In the genomic region with DNA sequence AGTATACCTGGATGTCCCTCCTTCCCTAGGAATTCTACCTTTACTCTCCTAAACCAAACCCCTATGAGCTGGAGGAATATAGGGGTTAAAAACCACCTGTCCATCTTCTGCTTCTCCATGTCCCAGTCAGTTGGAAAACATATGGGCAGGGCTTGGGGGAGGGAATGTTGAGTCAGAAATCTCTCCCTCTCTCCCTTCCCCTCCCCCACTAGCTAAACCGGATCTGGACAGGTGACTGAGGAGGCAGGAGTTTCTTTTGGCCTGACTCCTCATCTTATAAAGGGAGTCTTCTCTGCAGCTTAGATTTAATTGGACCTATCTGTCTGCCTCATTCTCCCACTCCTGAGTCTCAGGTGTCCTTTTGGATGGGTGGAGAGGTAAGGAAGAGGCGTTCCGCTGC, we compare ENCODE assay signal across 1 cellular context.
A peak's percentile ranks its signal among the peaks of the same experiment; 100 is the strongest.
TF ChIP-seq lines count a peak whose summit lies in the region.

No MANE protein-coding gene starts in this region.

TF ChIP-seq in HepG2, 621 proteins besides CTCF, POLR2A, EP300 and RAD21:
- TF ChIP-seq RELA (CRISPR knock-in tag; IDR thresholded peaks at IDR 0.05) (no peak), MIER3 (CRISPR knock-in tag; IDR thresholded peaks at IDR 0.05; ENCODE audit: borderline replicate concordance) (no peak), YEATS2 (CRISPR knock-in tag; IDR thresholded peaks at IDR 0.05; ENCODE audit: borderline replicate concordance) (no peak), ZNF281 (CRISPR knock-in tag; IDR thresholded peaks at IDR 0.05; ENCODE audit: borderline replicate concordance) (0 out of 2 replicates have a peak, but pooled peaks have one; percentile 11), ZBTB26 (CRISPR knock-in tag; IDR thresholded peaks at IDR 0.05; ENCODE audit: borderline replicate concordance) (no peak), ZNF382 (CRISPR knock-in tag; IDR thresholded peaks at IDR 0.05; ENCODE audit: borderline replicate concordance) (no peak)
TF ChIP-seq in HepG2: peak in this region for 1.
